Comparison of ENCODE assay signal across 1 cellular context in genomic region chr2:63588385-63589147, GRCh38.
TF ChIP-seq lines count a peak whose summit lies in the region.

TSS of gene MDH1 (plus strand) at chr2:63588963. CDS start at chr2:63589044, 81 bp downstream.
TSS of gene WDPCP (minus strand) at chr2:63588477. CDS start at chr2:63588271, 206 bp downstream.

TF ChIP-seq in H1, 55 proteins besides CTCF, POLR2A, EP300 and RAD21:
- 0 out of 2 replicates have a peak, but pooled peaks have one; percentile 2 for TF ChIP-seq TEAD4 (IDR thresholded peaks at IDR 0.05; ENCODE audit: low read depth, low read length)
- TF ChIP-seq SIN3A (conservative IDR thresholded peaks at IDR 0.05 in 1 of 2, IDR thresholded peaks at IDR 0.05 in 1 of 2; ENCODE audit: low read depth in 1 of 2, low read length in 2 of 2) = peak; percentile 97
- peak; percentile 90 for TF ChIP-seq ASH2L (IDR thresholded peaks at IDR 0.05; ENCODE audit: low read length)
- peak; percentile 98 for TF ChIP-seq SAP30 (IDR thresholded peaks at IDR 0.05; ENCODE audit: insufficient read depth, insufficient replicate concordance, low read length)
- TF ChIP-seq BRCA1 (IDR thresholded peaks at IDR 0.05; ENCODE audit: low read depth, low read length) = no peak
- peak; percentile 23 for TF ChIP-seq KDM4A (IDR thresholded peaks at IDR 0.05; ENCODE audit: low read depth, low read length, severe bottlenecking)
- peak; percentile 41 for TF ChIP-seq MAX (IDR thresholded peaks at IDR 0.05)
- no peak for TF ChIP-seq CHD7 (IDR thresholded peaks at IDR 0.05; ENCODE audit: insufficient replicate concordance, low read length)
- no peak for TF ChIP-seq GTF2F1 (IDR thresholded peaks at IDR 0.05; ENCODE audit: borderline replicate concordance, low read depth, low read length)
- peak; percentile 56; the same call in 1 of the 2 replicates for TF ChIP-seq PHF8 (conservative IDR thresholded peaks at IDR 0.05; ENCODE audit: low read depth, low read length)
- peak; percentile 14 for TF ChIP-seq POLR2AphosphoS5 (IDR thresholded peaks at IDR 0.05; ENCODE audit: low read depth, low read length)
- TF ChIP-seq TBP (IDR thresholded peaks at IDR 0.05; ENCODE audit: low read depth, low read length) = peak; percentile 94
- TF ChIP-seq CHD2 (IDR thresholded peaks at IDR 0.05; ENCODE audit: low read length) = peak; percentile 97
- TF ChIP-seq CTBP2 (IDR thresholded peaks at IDR 0.05; ENCODE audit: borderline replicate concordance, insufficient read depth, insufficient read length, low read length) = peak; percentile 36
- TF ChIP-seq KDM1A (IDR thresholded peaks at IDR 0.05; ENCODE audit: borderline replicate concordance, low read length) = no peak
- TF ChIP-seq BACH1 (IDR thresholded peaks at IDR 0.05; ENCODE audit: low read length) = 0 out of 2 replicates have a peak, but pooled peaks have one; percentile 47
- TF ChIP-seq KDM5A (IDR thresholded peaks at IDR 0.05; ENCODE audit: low read length) = peak; percentile 26
- 0 out of 2 replicates have a peak, but pooled peaks have one; percentile 2 for TF ChIP-seq TCF12 (IDR thresholded peaks at IDR 0.05; ENCODE audit: low read depth, low read length)
- TF ChIP-seq GABPA (IDR thresholded peaks at IDR 0.05; ENCODE audit: borderline replicate concordance, insufficient read depth, low read length) = 0 out of 2 replicates have a peak, but pooled peaks have one; percentile 15
- peak; percentile 73 to 87; a peak in 3 of 4 replicates for TF ChIP-seq HDAC2 (IDR thresholded peaks at IDR 0.05; ENCODE audit: borderline replicate concordance in 1 of 2, low read depth in 2 of 2, low read length in 2 of 2)
- TF ChIP-seq RBBP5 (IDR thresholded peaks at IDR 0.05; ENCODE audit: borderline replicate concordance, low read depth, low read length) = no peak
- TF ChIP-seq CEBPB (IDR thresholded peaks at IDR 0.05; ENCODE audit: low read depth, low read length) = peak; percentile 96
- TF ChIP-seq JUND (IDR thresholded peaks at IDR 0.05; ENCODE audit: low read length) = peak; percentile 51; the same call in 1 of the 2 replicates
- no peak for TF ChIP-seq SUZ12 (IDR thresholded peaks at IDR 0.05; ENCODE audit: low read length)
- peak; percentile 91 for TF ChIP-seq TAF1 (IDR thresholded peaks at IDR 0.05; ENCODE audit: low read depth, low read length)
- TF ChIP-seq NRF1 (IDR thresholded peaks at IDR 0.05; ENCODE audit: low read depth, low read length) = no peak
- TF ChIP-seq FOSL1 (IDR thresholded peaks at IDR 0.05; ENCODE audit: insufficient read depth, low read depth, low read length) = no peak
- no peak for TF ChIP-seq RXRA (IDR thresholded peaks at IDR 0.05; ENCODE audit: insufficient read depth, low read depth, low read length)
- peak; percentile 99 for TF ChIP-seq SIX5 (IDR thresholded peaks at IDR 0.05; ENCODE audit: low read depth, low read length)
- TF ChIP-seq SP1 (IDR thresholded peaks at IDR 0.05; ENCODE audit: low read depth, low read length) = peak; percentile 83
- peak; percentile 91 for TF ChIP-seq CREB1 (IDR thresholded peaks at IDR 0.05)
- TF ChIP-seq TAF7 (optimal IDR thresholded peaks at IDR 0.05; ENCODE audit: borderline replicate concordance, low read depth, low read length) = peak; percentile 35
- TF ChIP-seq EGR1 (IDR thresholded peaks at IDR 0.05; ENCODE audit: borderline replicate concordance, low read depth, low read length) = no peak
- no peak for TF ChIP-seq MAFK (IDR thresholded peaks at IDR 0.05; ENCODE audit: low read depth, low read length)
